ENCODE assay signal across 8 cellular contexts in genomic region chr19:17579523-17580244, GRCh38. TPM values are rescaled to one million over a fixed set of nuclear protein-coding genes. Genes with fewer than 3 reads are reported as not detected.
DNase-seq lines count a peak whose midpoint lies in the region; ATAC-seq, FAIRE-seq and TF ChIP-seq lines count a peak whose summit lies in the region.

No MANE protein-coding gene starts in this region.

- no peak overlapping the region for H3K27ac Mint-ChIP-seq in activated CD4-positive, alpha-beta T cell treated with anti-CD3 and anti-CD28 coated beads, Interleukin-2, amount 10 ng/mL, durations not matched to agents 24 days and 14 days
- no peak overlapping the region for H3K27ac Mint-ChIP-seq in activated CD4-positive, alpha-beta memory T cell treated with anti-CD3 and anti-CD28 coated beads for 36 hours
- H3K27ac Mint-ChIP-seq in stimulated activated memory B cell treated with anti-CD40 and anti-IgM and Interleukin-4, amounts not matched to agents 10 μg/mL and 1 μg/mL and 100 μg/mL, for 72 hours, result no peak overlapping the region

- H3K27me3 Mint-ChIP-seq in activated CD4-positive, alpha-beta T cell treated with anti-CD3 and anti-CD28 coated beads, Interleukin-2, amount 10 ng/mL, durations not matched to agents 24 days and 14 days, result no peaks in the 10 kb centered on the region
- H3K27me3 Mint-ChIP-seq in activated CD4-positive, alpha-beta memory T cell treated with anti-CD3 and anti-CD28 coated beads for 36 hours, result no peaks in the 10 kb centered on the region
- no peaks in the 10 kb centered on the region for H3K27me3 Mint-ChIP-seq in stimulated activated memory B cell treated with anti-CD40 and anti-IgM and Interleukin-4, amounts not matched to agents 10 μg/mL and 1 μg/mL and 100 μg/mL, for 72 hours

- peaks cover 53% of the 10 kb centered on the region for H3K36me3 Mint-ChIP-seq in activated CD4-positive, alpha-beta T cell treated with anti-CD3 and anti-CD28 coated beads, Interleukin-2, amount 10 ng/mL, durations not matched to agents 24 days and 14 days (ENCODE audit: low read depth)
- H3K36me3 Mint-ChIP-seq in activated CD4-positive, alpha-beta memory T cell treated with anti-CD3 and anti-CD28 coated beads for 36 hours, result peaks cover 38% of the 10 kb centered on the region
- H3K36me3 Mint-ChIP-seq in stimulated activated memory B cell treated with anti-CD40 and anti-IgM and Interleukin-4, amounts not matched to agents 10 μg/mL and 1 μg/mL and 100 μg/mL, for 72 hours, result peaks cover 70% of the 10 kb centered on the region

- H3K9me3 ChIP-seq in left ventricle myocardium inferior (replicated peaks), result no peaks in the 10 kb centered on the region

- H3K4me3 Mint-ChIP-seq in activated CD4-positive, alpha-beta T cell treated with anti-CD3 and anti-CD28 coated beads, Interleukin-2, amount 10 ng/mL, durations not matched to agents 24 days and 14 days, result no peak overlapping the region
- H3K4me3 Mint-ChIP-seq in activated CD4-positive, alpha-beta memory T cell treated with anti-CD3 and anti-CD28 coated beads for 36 hours, result no peak overlapping the region
- no peak overlapping the region for H3K4me3 Mint-ChIP-seq in stimulated activated memory B cell treated with anti-CD40 and anti-IgM and Interleukin-4, amounts not matched to agents 10 μg/mL and 1 μg/mL and 100 μg/mL, for 72 hours

- no peaks in the 10 kb centered on the region for H3K4me1 ChIP-seq in left ventricle myocardium inferior

- peaks cover 3% of the 10 kb centered on the region for H3K4me1 Mint-ChIP-seq in activated CD4-positive, alpha-beta T cell treated with anti-CD3 and anti-CD28 coated beads, Interleukin-2, amount 10 ng/mL, durations not matched to agents 24 days and 14 days
- no peaks in the 10 kb centered on the region for H3K4me1 Mint-ChIP-seq in activated CD4-positive, alpha-beta memory T cell treated with anti-CD3 and anti-CD28 coated beads for 36 hours (ENCODE audit: low read depth)
- H3K4me1 Mint-ChIP-seq in stimulated activated memory B cell treated with anti-CD40 and anti-IgM and Interleukin-4, amounts not matched to agents 10 μg/mL and 1 μg/mL and 100 μg/mL, for 72 hours, result peaks cover 22% of the 10 kb centered on the region

- peak; percentile 74 for DNase-seq in activated CD4-positive, alpha-beta T cell treated with anti-CD3 and anti-CD28 coated beads, Interleukin-2, amount 10 ng/mL, durations not matched to agents 24 days and 14 days
- DNase-seq in activated CD4-positive, alpha-beta T cell treated with anti-CD3 and anti-CD28 coated beads for 1 hour, result no peak
- DNase-seq in MV-4-11 (lab: John Stamatoyannopoulos, UW), result peak; percentile 67
- DNase-seq in activated CD4-positive, alpha-beta memory T cell treated with anti-CD3 and anti-CD28 coated beads for 36 hours, result peak; percentile 47
- peak; percentile 38 for DNase-seq in left ventricle myocardium inferior
- DNase-seq in dedifferentiated amniotic fluid mesenchymal stem cell (ENCODE audit: extremely low spot score), result no peak
- DNase-seq in D721Med (ENCODE audit: insufficient read length, low spot score), result no peak

- H3K27me3 ChIP-seq in left ventricle myocardium inferior (ENCODE audit: low read depth), result no peaks in the 10 kb centered on the region

- H3K36me3 ChIP-seq in left ventricle myocardium inferior, result peaks cover 70% of the 10 kb centered on the region

- ATAC-seq in stimulated activated memory B cell treated with anti-CD40 and anti-IgM and Interleukin-4, amounts not matched to agents 10 μg/mL and 1 μg/mL and 100 μg/mL, for 72 hours, result peak; percentile 68

- POLR2A ChIA-PET in activated CD4-positive, alpha-beta memory T cell treated with anti-CD3 and anti-CD28 coated beads for 36 hours (lab: Charles Lee), result no interaction called here

- H3K27ac ChIP-seq in left ventricle myocardium inferior (replicated peaks), result peak overlapping the region; percentile 27

- TF ChIP-seq CTCF in left ventricle myocardium inferior (IDR thresholded peaks at IDR 0.05; ENCODE audit: borderline replicate concordance), result no peak
- TF ChIP-seq CTCF in D721Med (IDR thresholded peaks at IDR 0.05; ENCODE audit: insufficient read depth, missing control alignments), result no peak

- CTCF ChIA-PET in activated CD4-positive, alpha-beta memory T cell treated with anti-CD3 and anti-CD28 coated beads for 36 hours (lab: Charles Lee), result interaction anchor here (1.3 kb wide), 1 partner anchor 84 kb away, joined by 4 read pairs; no protein-coding TSS in a partner anchor

- FAIRE-seq in D721Med (lab: Jason Lieb, UNC), result no peak

- intact Hi-C loops in activated CD4-positive, alpha-beta T cell treated with anti-CD3 and anti-CD28 coated beads, Interleukin-2, amount 10 ng/mL, durations not matched to agents 24 days and 14 days (cut with micrococcal nuclease), result loop anchor here (10.0 kb wide), 1 partner anchor 85 kb away; no protein-coding TSS in a partner anchor
- intact Hi-C loops in activated CD4-positive, alpha-beta memory T cell treated with anti-CD3 and anti-CD28 coated beads for 36 hours (cut with micrococcal nuclease), result no loop called here
- intact Hi-C loops in left ventricle myocardium inferior (cut with micrococcal nuclease), result no loop called here

- H3K4me3 ChIP-seq in left ventricle myocardium inferior, result no peak overlapping the region

- no peaks in the 10 kb centered on the region for H3K9me3 Mint-ChIP-seq in activated CD4-positive, alpha-beta T cell treated with anti-CD3 and anti-CD28 coated beads, Interleukin-2, amount 10 ng/mL, durations not matched to agents 24 days and 14 days
- H3K9me3 Mint-ChIP-seq in activated CD4-positive, alpha-beta memory T cell treated with anti-CD3 and anti-CD28 coated beads for 36 hours, result no peaks in the 10 kb centered on the region
- H3K9me3 Mint-ChIP-seq in stimulated activated memory B cell treated with anti-CD40 and anti-IgM and Interleukin-4, amounts not matched to agents 10 μg/mL and 1 μg/mL and 100 μg/mL, for 72 hours, result no peaks in the 10 kb centered on the region

RNA-seq across cellular contexts. Expression of gene COLGALT1, which starts 24.2 kb away (rescaled TPM):
- total RNA-seq in activated CD4-positive, alpha-beta T cell treated with anti-CD3 and anti-CD28 coated beads, Interleukin-2, amount 10 ng/mL, durations not matched to agents 24 days and 14 days, result 103 and 106 TPM in 2 replicates
- total RNA-seq in activated CD4-positive, alpha-beta memory T cell treated with anti-CD3 and anti-CD28 coated beads for 36 hours, result 10 to 100 TPM; 46.6 to 46.8 TPM
- 31.2 TPM for total RNA-seq in left ventricle myocardium inferior

Comparison
In these comparisons a context has a peak if more than half of its experiments do, and no peak if none do; other contexts are left out.
1. DNase-seq: peak in activated CD4-positive, alpha-beta T cell treated with anti-CD3 and anti-CD28 coated beads, Interleukin-2, amount 10 ng/mL, durations not matched to agents 24 days and 14 days (single experiment), MV-4-11 (single experiment), activated CD4-positive, alpha-beta memory T cell treated with anti-CD3 and anti-CD28 coated beads for 36 hours (single experiment) and left ventricle myocardium inferior (single experiment); none in activated CD4-positive, alpha-beta T cell treated with anti-CD3 and anti-CD28 coated beads for 1 hour (single experiment), dedifferentiated amniotic fluid mesenchymal stem cell (single experiment) and D721Med (single experiment).